Comparison of ENCODE assay signal across 1 cellular context in the genomic region with DNA sequence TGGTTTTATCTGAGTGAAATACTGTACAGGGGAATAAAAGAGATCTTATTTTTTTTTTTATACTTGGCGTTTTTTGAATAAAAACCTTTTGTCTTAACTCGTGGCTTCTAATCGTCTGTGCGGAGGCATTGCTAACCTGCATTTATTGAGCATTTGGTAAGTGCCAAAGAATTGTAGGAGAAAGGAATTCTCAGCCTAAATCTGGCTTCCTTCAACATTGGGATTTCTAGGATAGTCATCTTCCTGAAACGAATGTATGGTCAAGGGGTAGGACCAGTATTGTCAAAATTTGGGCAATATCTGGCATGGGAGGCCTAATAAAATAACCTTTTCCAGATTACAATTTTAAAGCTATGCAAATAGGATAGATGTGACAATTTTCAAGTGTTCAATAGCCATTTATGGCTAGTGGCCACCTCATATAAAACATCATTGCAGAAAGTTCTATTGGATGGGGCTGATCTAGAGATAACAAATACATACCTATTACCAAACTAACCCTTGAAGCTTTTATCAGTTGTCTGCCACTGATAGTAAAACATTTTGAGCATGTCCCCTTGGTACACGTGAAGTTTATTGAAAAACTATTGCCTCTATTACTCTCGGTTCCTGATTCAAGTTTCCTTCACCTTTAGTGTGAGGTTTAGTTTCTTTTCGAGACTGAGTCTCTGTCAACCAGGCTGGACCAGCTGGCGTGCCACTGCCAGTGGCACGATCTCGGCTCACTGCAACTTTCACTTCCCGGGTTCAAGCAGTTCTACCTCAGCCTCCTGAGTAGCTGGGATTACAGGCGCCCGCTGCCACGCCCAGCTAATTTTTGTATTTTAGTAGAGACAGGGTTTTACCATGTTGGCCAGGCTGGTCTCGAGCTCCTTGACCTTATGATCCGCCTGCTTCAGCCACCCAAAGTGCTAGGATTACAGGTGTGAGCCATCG.
TF ChIP-seq lines count a peak whose summit lies in the region.

No MANE protein-coding gene starts in this region.

TF ChIP-seq in GM12878, 131 proteins besides CTCF, POLR2A, EP300 and RAD21:
- no peak for TF ChIP-seq CBX3 (IDR thresholded peaks at IDR 0.05; ENCODE audit: borderline replicate concordance, low read depth)
- no peak for TF ChIP-seq NR2F1 (conservative IDR thresholded peaks at IDR 0.05)
- no peak for TF ChIP-seq RB1 (IDR thresholded peaks at IDR 0.05; ENCODE audit: borderline replicate concordance)
- 0 out of 2 replicates have a peak, but pooled peaks have one; percentile 21 for TF ChIP-seq EED (IDR thresholded peaks at IDR 0.05; ENCODE audit: low read depth)
- TF ChIP-seq HDGF (IDR thresholded peaks at IDR 0.05) = no peak
- TF ChIP-seq CBFB (IDR thresholded peaks at IDR 0.05; ENCODE audit: low read depth) = no peak
- TF ChIP-seq SIN3A (IDR thresholded peaks at IDR 0.05; ENCODE audit: low read depth, low read length) = no peak
- no peak for TF ChIP-seq PAX5 (IDR thresholded peaks at IDR 0.05; ENCODE audit: borderline replicate concordance, low read depth, low read length)
- TF ChIP-seq, protein P1, sequence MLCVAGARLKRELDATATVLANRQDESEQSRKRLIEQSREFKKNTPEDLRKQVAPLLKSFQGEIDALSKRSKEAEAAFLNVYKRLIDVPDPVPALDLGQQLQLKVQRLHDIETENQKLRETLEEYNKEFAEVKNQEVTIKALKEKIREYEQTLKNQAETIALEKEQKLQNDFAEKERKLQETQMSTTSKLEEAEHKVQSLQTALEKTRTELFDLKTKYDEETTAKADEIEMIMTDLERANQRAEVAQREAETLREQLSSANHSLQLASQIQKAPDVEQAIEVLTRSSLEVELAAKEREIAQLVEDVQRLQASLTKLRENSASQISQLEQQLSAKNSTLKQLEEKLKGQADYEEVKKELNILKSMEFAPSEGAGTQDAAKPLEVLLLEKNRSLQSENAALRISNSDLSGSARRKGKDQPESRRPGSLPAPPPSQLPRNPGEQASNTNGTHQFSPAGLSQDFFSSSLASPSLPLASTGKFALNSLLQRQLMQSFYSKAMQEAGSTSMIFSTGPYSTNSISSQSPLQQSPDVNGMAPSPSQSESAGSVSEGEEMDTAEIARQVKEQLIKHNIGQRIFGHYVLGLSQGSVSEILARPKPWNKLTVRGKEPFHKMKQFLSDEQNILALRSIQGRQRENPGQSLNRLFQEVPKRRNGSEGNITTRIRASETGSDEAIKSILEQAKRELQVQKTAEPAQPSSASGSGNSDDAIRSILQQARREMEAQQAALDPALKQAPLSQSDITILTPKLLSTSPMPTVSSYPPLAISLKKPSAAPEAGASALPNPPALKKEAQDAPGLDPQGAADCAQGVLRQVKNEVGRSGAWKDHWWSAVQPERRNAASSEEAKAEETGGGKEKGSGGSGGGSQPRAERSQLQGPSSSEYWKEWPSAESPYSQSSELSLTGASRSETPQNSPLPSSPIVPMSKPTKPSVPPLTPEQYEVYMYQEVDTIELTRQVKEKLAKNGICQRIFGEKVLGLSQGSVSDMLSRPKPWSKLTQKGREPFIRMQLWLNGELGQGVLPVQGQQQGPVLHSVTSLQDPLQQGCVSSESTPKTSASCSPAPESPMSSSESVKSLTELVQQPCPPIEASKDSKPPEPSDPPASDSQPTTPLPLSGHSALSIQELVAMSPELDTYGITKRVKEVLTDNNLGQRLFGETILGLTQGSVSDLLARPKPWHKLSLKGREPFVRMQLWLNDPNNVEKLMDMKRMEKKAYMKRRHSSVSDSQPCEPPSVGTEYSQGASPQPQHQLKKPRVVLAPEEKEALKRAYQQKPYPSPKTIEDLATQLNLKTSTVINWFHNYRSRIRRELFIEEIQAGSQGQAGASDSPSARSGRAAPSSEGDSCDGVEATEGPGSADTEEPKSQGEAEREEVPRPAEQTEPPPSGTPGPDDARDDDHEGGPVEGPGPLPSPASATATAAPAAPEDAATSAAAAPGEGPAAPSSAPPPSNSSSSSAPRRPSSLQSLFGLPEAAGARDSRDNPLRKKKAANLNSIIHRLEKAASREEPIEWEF (IDR thresholded peaks at IDR 0.05; ENCODE audit: insufficient replicate concordance, low read depth, low read length) = no peak
- TF ChIP-seq TCF3 (IDR thresholded peaks at IDR 0.05; ENCODE audit: borderline replicate concordance, insufficient read depth, low read depth, low read length) = peak; percentile 77; the same call in 1 of the 2 replicates
- TF ChIP-seq ETV6 (conservative IDR thresholded peaks at IDR 0.05 in 1 of 2, IDR thresholded peaks at IDR 0.05 in 1 of 2; ENCODE audit: borderline replicate concordance in 1 of 2, low read depth in 1 of 2) = 0 out of 4 replicates have a peak, but pooled peaks of 1 of the 2 experiments have one; percentile 23
- TF ChIP-seq, protein P2, sequence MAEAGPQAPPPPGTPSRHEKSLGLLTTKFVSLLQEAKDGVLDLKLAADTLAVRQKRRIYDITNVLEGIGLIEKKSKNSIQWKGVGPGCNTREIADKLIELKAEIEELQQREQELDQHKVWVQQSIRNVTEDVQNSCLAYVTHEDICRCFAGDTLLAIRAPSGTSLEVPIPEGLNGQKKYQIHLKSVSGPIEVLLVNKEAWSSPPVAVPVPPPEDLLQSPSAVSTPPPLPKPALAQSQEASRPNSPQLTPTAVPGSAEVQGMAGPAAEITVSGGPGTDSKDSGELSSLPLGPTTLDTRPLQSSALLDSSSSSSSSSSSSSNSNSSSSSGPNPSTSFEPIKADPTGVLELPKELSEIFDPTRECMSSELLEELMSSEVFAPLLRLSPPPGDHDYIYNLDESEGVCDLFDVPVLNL (IDR thresholded peaks at IDR 0.05; ENCODE audit: low read depth, low read length) = no peak
- TF ChIP-seq NRF1 (conservative IDR thresholded peaks at IDR 0.05; ENCODE audit: low read depth, low read length) = no peak
- peak; percentile 16; the same call in 1 of the 2 replicates for TF ChIP-seq SPI1 (IDR thresholded peaks at IDR 0.05; ENCODE audit: borderline replicate concordance, insufficient read depth, low read depth, low read length)
- no peak for TF ChIP-seq KDM1A (IDR thresholded peaks at IDR 0.05; ENCODE audit: borderline replicate concordance)
- no peak for TF ChIP-seq POU2F2 (IDR thresholded peaks at IDR 0.05; ENCODE audit: borderline replicate concordance, low read depth, low read length)
- TF ChIP-seq RFX5 (IDR thresholded peaks at IDR 0.05; ENCODE audit: low read depth, low read length) = no peak
- TF ChIP-seq SUPT20H (IDR thresholded peaks at IDR 0.05; ENCODE audit: borderline replicate concordance, control insufficient read depth, low read depth, low read length) = no peak
- TF ChIP-seq BHLHE40 (IDR thresholded peaks at IDR 0.05; ENCODE audit: borderline replicate concordance in 1 of 2, low read depth in 2 of 2, low read length in 1 of 2) = peak; percentile 25 to 78; a peak in 1 of 4 replicates
- TF ChIP-seq PAX8 (IDR thresholded peaks at IDR 0.05) = no peak
- TF ChIP-seq CEBPB (IDR thresholded peaks at IDR 0.05; ENCODE audit: borderline replicate concordance in 1 of 2, low read depth in 2 of 2, low read length in 2 of 2) = no peak
- TF ChIP-seq RELB (IDR thresholded peaks at IDR 0.05; ENCODE audit: low read depth) = no peak
- no peak for TF ChIP-seq TARDBP (IDR thresholded peaks at IDR 0.05; ENCODE audit: borderline replicate concordance)
- TF ChIP-seq NFIC (IDR thresholded peaks at IDR 0.05; ENCODE audit: low read depth, low read length) = no peak
- no peak for TF ChIP-seq SIX5 (IDR thresholded peaks at IDR 0.05; ENCODE audit: low read depth, low read length, severe bottlenecking)
- peak; percentile 68; the same call in 1 of the 2 replicates for TF ChIP-seq TCF12 (IDR thresholded peaks at IDR 0.05; ENCODE audit: low read depth, low read length)
- no peak for TF ChIP-seq SRF (IDR thresholded peaks at IDR 0.05; ENCODE audit: low read depth in 2 of 2, low read length in 2 of 2)
- TF ChIP-seq CREB1 (IDR thresholded peaks at IDR 0.05; ENCODE audit: low read depth) = no peak
- no peak for TF ChIP-seq SMARCA5 (IDR thresholded peaks at IDR 0.05)
- no peak for TF ChIP-seq BACH1 (IDR thresholded peaks at IDR 0.05; ENCODE audit: borderline replicate concordance)
- no peak for TF ChIP-seq MLLT1 (IDR thresholded peaks at IDR 0.05)
- no peak for TF ChIP-seq JUND (IDR thresholded peaks at IDR 0.05; ENCODE audit: low read depth, low read length)
- no peak for TF ChIP-seq ZSCAN29 (IDR thresholded peaks at IDR 0.05)
- TF ChIP-seq CHD2 (IDR thresholded peaks at IDR 0.05; ENCODE audit: borderline replicate concordance, low read depth, low read length) = no peak
- no peak for TF ChIP-seq SMAD5 (IDR thresholded peaks at IDR 0.05; ENCODE audit: low read depth)
- no peak for TF ChIP-seq STAT1 (conservative IDR thresholded peaks at IDR 0.05)
- TF ChIP-seq IRF5 (IDR thresholded peaks at IDR 0.05; ENCODE audit: borderline replicate concordance) = no peak
TF ChIP-seq in GM12878: peak in this region for 6.
